ENCODE assay signal across 16 cellular contexts in genomic region chr15:90479656-90480055, GRCh38. TPM values are rescaled to one million over a fixed set of nuclear protein-coding genes. Genes with fewer than 3 reads are reported as not detected.
DNase-seq lines count a peak whose midpoint lies in the region; ATAC-seq and TF ChIP-seq lines count a peak whose summit lies in the region.
"Had no signal": no experiment of that assay in that cellular context is flagged by ENCODE, and none has a peak within 500 bp of the region (broad histone marks: within the 10 kb centered on the region; RNA-seq: fewer than 3 reads in every experiment).

No MANE protein-coding gene starts in this region.

- no peaks in the 10 kb centered on the region for H3K27me3 ChIP-seq in left lung
- H3K27me3 ChIP-seq: uterus had no signal

- ATAC-seq in left lung: peak; percentile 85
- ATAC-seq in GM19455 (IDR thresholded peaks at IDR 0.05; ENCODE audit: unreplicated experiment): no peak
- ATAC-seq: GM12878, K562 had no signal

- TF ChIP-seq CTCF in astrocyte of the spinal cord (IDR thresholded peaks at IDR 0.05; ENCODE audit: low read depth, low read length) (no peak), left lung (IDR thresholded peaks at IDR 0.05) (no peak)

- DNase-seq in A172 (ENCODE audit: low spot score) (peak; percentile 59), HPDE6-E6E7 (ENCODE audit: extremely low spot score) (peak; percentile 32), astrocyte of the spinal cord (ENCODE audit: low read depth, low spot score) (peak; percentile 63), left lung (no peak), immature natural killer cell (no peak)
- DNase-seq in activated T-helper 2 cell treated with anti-CD3 and anti-CD28 coated beads, Interferon-gamma antibody, Interleukin-2, Interleukin-4, amounts not matched to agents 10 μg/mL and 5 μg/mL and 100 μg/mL, durations not matched to agents 14 hours and 24 hours and 36 hours (ENCODE audit: low spot score): no peak
- DNase-seq in activated CD4-positive, alpha-beta T cell treated with anti-CD3 and anti-CD28 coated beads, Interleukin-2, amount 50 U/mL, for 4 hours: no peak
- DNase-seq: activated B cell treated with CpG ODN at 0.5 μM for 24 hours; activated T-cell treated with anti-CD3 and anti-CD28 coated beads, Interleukin-2, amount 50 U/mL, for 4 hours; midbrain; NCI-H1694 treated with DMSO at 0.1 percent for 48 hours; uterus had no signal

- H3K4me3 Mint-ChIP-seq in activated T-helper 2 cell treated with anti-CD3 and anti-CD28 coated beads, Interferon-gamma antibody, Interleukin-2, Interleukin-4, amounts not matched to agents 10 μg/mL and 5 μg/mL and 100 μg/mL, durations not matched to agents 14 hours and 24 hours and 36 hours (ENCODE audit: low read depth): no peak overlapping the region
- no peak overlapping the region for H3K4me3 Mint-ChIP-seq in immature natural killer cell
- H3K4me3 Mint-ChIP-seq: activated B cell treated with CpG ODN at 0.5 μM for 24 hours; activated T-cell treated with anti-CD3 and anti-CD28 coated beads, Interleukin-2, amount 50 U/mL, for 4 hours; brain had no signal

- intact Hi-C loops in left lung (cut with DNase I): loop anchor here in 1 of 2 donors (5.0 kb wide), 1 partner anchor 157 kb away; no protein-coding TSS in a partner anchor
- intact Hi-C loops in activated T-helper 2 cell treated with anti-CD3 and anti-CD28 coated beads, Interferon-gamma antibody, Interleukin-2, Interleukin-4, amounts not matched to agents 10 μg/mL and 5 μg/mL and 100 μg/mL, durations not matched to agents 14 hours and 24 hours and 36 hours (cut with micrococcal nuclease): loop anchor here (5.0 kb wide), 1 partner anchor 72 kb away; no protein-coding TSS in a partner anchor

- no peaks in the 10 kb centered on the region for H3K9me3 Mint-ChIP-seq in activated T-helper 2 cell treated with anti-CD3 and anti-CD28 coated beads, Interferon-gamma antibody, Interleukin-2, Interleukin-4, amounts not matched to agents 10 μg/mL and 5 μg/mL and 100 μg/mL, durations not matched to agents 14 hours and 24 hours and 36 hours
- H3K9me3 Mint-ChIP-seq in immature natural killer cell: no peaks in the 10 kb centered on the region
- H3K9me3 Mint-ChIP-seq: activated B cell treated with CpG ODN at 0.5 μM for 24 hours; activated T-cell treated with anti-CD3 and anti-CD28 coated beads, Interleukin-2, amount 50 U/mL, for 4 hours; brain had no signal

- in situ Hi-C loops in astrocyte of the spinal cord (cut with HindIII; ENCODE audit: low sequenced_read_pairs): loop anchor here (25.0 kb wide), 1 partner anchor 117 kb away; the partner anchor contains the start of gene ZNF774

- no peaks in the 10 kb centered on the region for H3K27me3 Mint-ChIP-seq in activated T-helper 2 cell treated with anti-CD3 and anti-CD28 coated beads, Interferon-gamma antibody, Interleukin-2, Interleukin-4, amounts not matched to agents 10 μg/mL and 5 μg/mL and 100 μg/mL, durations not matched to agents 14 hours and 24 hours and 36 hours (ENCODE audit: low read depth)
- H3K27me3 Mint-ChIP-seq in immature natural killer cell (ENCODE audit: low read depth in 3 of 3): peaks cover 0 to 4% (median 0%) of the 10 kb centered on the region in 3 donors
- H3K27me3 Mint-ChIP-seq: activated B cell treated with CpG ODN at 0.5 μM for 24 hours, brain had no signal

- H3K4me1 Mint-ChIP-seq in activated T-helper 2 cell treated with anti-CD3 and anti-CD28 coated beads, Interferon-gamma antibody, Interleukin-2, Interleukin-4, amounts not matched to agents 10 μg/mL and 5 μg/mL and 100 μg/mL, durations not matched to agents 14 hours and 24 hours and 36 hours (ENCODE audit: low read depth): peaks cover 44% of the 10 kb centered on the region
- H3K4me1 Mint-ChIP-seq in immature natural killer cell: peaks cover 47 to 77% of the 10 kb centered on the region in 2 donors
- H3K4me1 Mint-ChIP-seq: brain had no signal

- no peak overlapping the region for H3K27ac Mint-ChIP-seq in activated T-helper 2 cell treated with anti-CD3 and anti-CD28 coated beads, Interferon-gamma antibody, Interleukin-2, Interleukin-4, amounts not matched to agents 10 μg/mL and 5 μg/mL and 100 μg/mL, durations not matched to agents 14 hours and 24 hours and 36 hours
- peak overlapping the region in 2 of 6 donors; percentile 52 to 53 for H3K27ac Mint-ChIP-seq in immature natural killer cell
- H3K27ac Mint-ChIP-seq: activated B cell treated with CpG ODN at 0.5 μM for 24 hours, brain had no signal

- peak overlapping the region in 1 of 2 donors; percentile 2 for H3K27ac ChIP-seq in left lung

- peaks cover 72% of the 10 kb centered on the region for H3K36me3 Mint-ChIP-seq in activated T-helper 2 cell treated with anti-CD3 and anti-CD28 coated beads, Interferon-gamma antibody, Interleukin-2, Interleukin-4, amounts not matched to agents 10 μg/mL and 5 μg/mL and 100 μg/mL, durations not matched to agents 14 hours and 24 hours and 36 hours (ENCODE audit: low read depth)
- peaks cover 30 to 60% (median 33%) of the 10 kb centered on the region in 3 donors for H3K36me3 Mint-ChIP-seq in immature natural killer cell

- H3K36me3 ChIP-seq in left lung: peaks cover 13 to 100% of the 10 kb centered on the region in 2 donors
- H3K36me3 ChIP-seq: uterus had no signal

- peaks cover 0 to 17% of the 10 kb centered on the region in 2 donors for H3K4me1 ChIP-seq in left lung
- H3K4me1 ChIP-seq: uterus had no signal

- no peaks in the 10 kb centered on the region for H3K9me3 ChIP-seq in left lung
- H3K9me3 ChIP-seq: uterus had no signal

- no peak overlapping the region for H3K4me3 ChIP-seq in astrocyte of the spinal cord (ENCODE audit: low read depth, low read length)
- no peak overlapping the region for H3K4me3 ChIP-seq in left lung
- H3K4me3 ChIP-seq: GM12878, K562, uterus had no signal

RNA-seq across cellular contexts. Expression of gene CRTC3, which starts 50.1 kb away (rescaled TPM):
- total RNA-seq in A172 (2014; rRNA removed; shearing (Covaris generic)): 10.3 and 14.0 TPM in 2 replicates
- 10 to 100 TPM; 33.0 to 36.4 TPM for total RNA-seq in left lung
- 59.7 and 61.8 TPM in 2 replicates for total RNA-seq in activated T-helper 2 cell treated with anti-CD3 and anti-CD28 coated beads, Interferon-gamma antibody, Interleukin-2, Interleukin-4, amounts not matched to agents 10 μg/mL and 5 μg/mL and 100 μg/mL, durations not matched to agents 14 hours and 24 hours and 36 hours
- polyA plus RNA-seq in immature natural killer cell: 10 to 100 TPM; 10.9 to 35.3 (median 11.0) TPM

Comparison
In these comparisons a context has a peak if more than half of its experiments do, and no peak if none do; other contexts are left out.
1. DNase-seq: peak in A172 (single experiment), HPDE6-E6E7 (single experiment) and astrocyte of the spinal cord (single experiment); none in left lung (0 of 2), activated T-helper 2 cell treated with anti-CD3 and anti-CD28 coated beads, Interferon-gamma antibody, Interleukin-2, Interleukin-4, amounts not matched to agents 10 μg/mL and 5 μg/mL and 100 μg/mL, durations not matched to agents 14 hours and 24 hours and 36 hours (single experiment), immature natural killer cell (0 of 3) and activated CD4-positive, alpha-beta T cell treated with anti-CD3 and anti-CD28 coated beads, Interleukin-2, amount 50 U/mL, for 4 hours (0 of 2).